ENCODE assay signal across 8 cellular contexts in genomic region chr9:88387733-88388202, GRCh38. TPM values are rescaled to one million over a fixed set of nuclear protein-coding genes. Genes with fewer than 3 reads are reported as not detected.
DNase-seq lines count a peak whose midpoint lies in the region; ATAC-seq and TF ChIP-seq lines count a peak whose summit lies in the region.

No MANE protein-coding gene starts in this region.

- H3K4me3 ChIP-seq in BJ (ENCODE audit: low read depth, low read length): peak overlapping the region; percentile 92
- H3K4me3 ChIP-seq in ascending aorta: peak overlapping the region; percentile 99 to 100
- H3K4me3 ChIP-seq in hepatocyte: peak overlapping the region; percentile 87
- H3K4me3 ChIP-seq in rectal smooth muscle tissue (ENCODE audit: low read length): peak overlapping the region; percentile 93

- H3K36me3 ChIP-seq in BJ (ENCODE audit: control insufficient read depth, insufficient read depth, low read length): no peaks in the 10 kb centered on the region
- no peaks in the 10 kb centered on the region for H3K36me3 ChIP-seq in ascending aorta
- no peaks in the 10 kb centered on the region for H3K36me3 ChIP-seq in hepatocyte (replicated peaks; ENCODE audit: insufficient read depth, low read depth)
- H3K36me3 ChIP-seq in rectal smooth muscle tissue (ENCODE audit: control insufficient read depth, insufficient read depth, low read length): no peaks in the 10 kb centered on the region

- TF ChIP-seq CTCF in BJ (IDR thresholded peaks at IDR 0.05; ENCODE audit: insufficient read depth, low read depth, low read length): no peak
- no peak for TF ChIP-seq CTCF in ascending aorta (IDR thresholded peaks at IDR 0.05)
- no peak for TF ChIP-seq CTCF in hepatocyte (IDR thresholded peaks at IDR 0.05; ENCODE audit: poor library complexity)

- POLR2A ChIA-PET in BJ (lab: Charles Lee): no interaction called here

- H3K9ac ChIP-seq in rectal smooth muscle tissue (ENCODE audit: low read length): peak overlapping the region; percentile 88

- H3K9me3 ChIP-seq in ascending aorta (no peaks in the 10 kb centered on the region), hepatocyte (ENCODE audit: low read depth) (no peaks in the 10 kb centered on the region)

- ATAC-seq in GM18909 (IDR thresholded peaks at IDR 0.05; ENCODE audit: poor library complexity, unreplicated experiment) (peak; percentile 11), HG03432 (IDR thresholded peaks at IDR 0.05; ENCODE audit: unreplicated experiment) (peak; percentile 2)

- no peaks in the 10 kb centered on the region for H3K9me2 ChIP-seq in hepatocyte (replicated peaks; ENCODE audit: insufficient read depth)

- peak overlapping the region; percentile 88 for H3K4me2 ChIP-seq in hepatocyte

- intact Hi-C loops in ascending aorta (cut with DNase I): loop anchor here (1.0 to 10.0 kb wide), 8 partner anchors 147 to 925 kb away; partner anchors contain the start of genes CDK20, CKS2 and CTSL

- peaks cover 51% of the 10 kb centered on the region for H3K79me2 ChIP-seq in hepatocyte

- under 1% methylated on average over 34 of the region's 35 CpGs for WGBS in hepatocyte (ENCODE audit: low lambda C conversion rate, missing lambda C conversion rate)

- CTCF ChIA-PET in BJ (lab: Yijun Ruan, JAX): interaction anchor here (0.9 kb wide), 1 partner anchor 55 kb away, joined by 5 read pairs; no protein-coding TSS in a partner anchor

- peaks cover 27% of the 10 kb centered on the region for H4K20me1 ChIP-seq in hepatocyte (ENCODE audit: insufficient read depth, poor library complexity, severe bottlenecking)

- peaks cover 0 to 11% of the 10 kb centered on the region in 2 donors for H3K4me1 ChIP-seq in ascending aorta
- peaks cover 13% of the 10 kb centered on the region for H3K4me1 ChIP-seq in hepatocyte (ENCODE audit: insufficient read depth)
- H3K4me1 ChIP-seq in rectal smooth muscle tissue (ENCODE audit: control insufficient read depth, insufficient read depth, low read length): peaks cover 22% of the 10 kb centered on the region

- DNase-seq in BJ (ENCODE audit: low read depth): no peak
- peak; percentile 45 for DNase-seq in SK-N-DZ (ENCODE audit: low spot score)
- peak in 1 of 2 donors; percentile 77 for DNase-seq in ascending aorta (ENCODE audit: low spot score in 2 of 2)
- peak; percentile 72 for DNase-seq in hepatocyte (ENCODE audit: low spot score)
- DNase-seq in NK-92 (lab: John Stamatoyannopoulos, UW; ENCODE audit: unreplicated experiment): no peak

- peak overlapping the region; percentile 88 to 95 for H3K27ac ChIP-seq in ascending aorta
- peak overlapping the region; percentile 99 for H3K27ac ChIP-seq in hepatocyte
- H3K27ac ChIP-seq in rectal smooth muscle tissue (ENCODE audit: low read depth, low read length): peak overlapping the region; percentile 79

- H2AFZ ChIP-seq in hepatocyte: peak overlapping the region; percentile 82

- no peaks in the 10 kb centered on the region for H3K27me3 ChIP-seq in BJ (ENCODE audit: control insufficient read depth, insufficient read depth, low read length)
- H3K27me3 ChIP-seq in ascending aorta: no peaks in the 10 kb centered on the region
- H3K27me3 ChIP-seq in hepatocyte: no peaks in the 10 kb centered on the region
- H3K27me3 ChIP-seq in rectal smooth muscle tissue (ENCODE audit: control insufficient read depth, insufficient read depth, low read length): no peaks in the 10 kb centered on the region

RNA-seq across cellular contexts. Expression of gene SPIN1, which starts 0.5 kb away (rescaled TPM):
- polyA plus RNA-seq in BJ (2011; rRNA removed) (53.4 and 93.5 TPM in 2 replicates), hepatocyte (46.7 and 59.8 TPM in 2 replicates)
- 46.6 and 46.7 TPM in 2 replicates for polyA minus RNA-seq in BJ (2011; rRNA and poly(A)+ RNA removed)
- polyA plus RNA-seq in SK-N-DZ (2014; cell fraction: cytosol; rRNA removed): 64.8 and 65.7 TPM in 2 replicates
- polyA plus RNA-seq in SK-N-DZ (2014; cell fraction: nucleus; rRNA removed): 40.7 and 61.2 TPM in 2 replicates
- total RNA-seq in ascending aorta (11.6 TPM), hepatocyte (119 and 145 TPM in 2 replicates)

Comparison
In these comparisons a context has a peak if more than half of its experiments do, and no peak if none do; other contexts are left out.
1. DNase-seq: peak in SK-N-DZ (single experiment) and hepatocyte (single experiment); none in BJ (single experiment) and NK-92 (single experiment).
2. Peak in every context shown above with its lines, with median percentiles within 50 percentile points of each other: H3K4me3 ChIP-seq and H3K27ac ChIP-seq.